22 cellular contexts compared by ENCODE assay signal in genomic region chr20:35801865-35802264, GRCh38. TPM values are rescaled to one million over a fixed set of nuclear protein-coding genes. Genes with fewer than 3 reads are reported as not detected.
DNase-seq lines count a peak whose midpoint lies in the region; ATAC-seq and TF ChIP-seq lines count a peak whose summit lies in the region.
"Had no signal": no experiment of that assay in that cellular context is flagged by ENCODE, and none has a peak within 500 bp of the region (broad histone marks: within the 10 kb centered on the region; RNA-seq: fewer than 3 reads in every experiment).

No MANE protein-coding gene starts in this region.

- H3K9me3 ChIP-seq in T-helper 17 cell (ENCODE audit: control insufficient read depth, low read length, poor library complexity, severe bottlenecking) (no peaks in the 10 kb centered on the region), BE2C (no peaks in the 10 kb centered on the region)
- H3K9me3 ChIP-seq: SJSA1 had no signal

- TF ChIP-seq CTCF in natural killer cell (IDR thresholded peaks at IDR 0.05), result no peak
- TF ChIP-seq CTCF in glutamatergic neuron (IDR thresholded peaks at IDR 0.05; ENCODE audit: partially characterized antibody, unreplicated experiment), result no peak
- TF ChIP-seq CTCF in BE2C (IDR thresholded peaks at IDR 0.05; ENCODE audit: low read depth, low read length), result no peak

- H3K4me3 ChIP-seq in BE2C (ENCODE audit: low read depth, low read length), result no peak overlapping the region
- H3K4me3 ChIP-seq: hepatocyte, PC-9, SJSA1 had no signal

- H3K27me3 Mint-ChIP-seq in natural killer cell (ENCODE audit: low read depth in 2 of 2), result no peaks in the 10 kb centered on the region
- no peaks in the 10 kb centered on the region for H3K27me3 Mint-ChIP-seq in natural killer cell treated with Interleukin-12 subunit alpha and Interleukin-12 subunit beta and Interleukin-15 and Interleukin-18, amount 100 ng/mL, for 72 hours
- no peaks in the 10 kb centered on the region for H3K27me3 Mint-ChIP-seq in T-helper 17 cell
- peaks cover 4% of the 10 kb centered on the region for H3K27me3 Mint-ChIP-seq in glutamatergic neuron (ENCODE audit: unreplicated experiment)

- no peaks in the 10 kb centered on the region for H3K9me3 Mint-ChIP-seq in natural killer cell
- H3K9me3 Mint-ChIP-seq in natural killer cell treated with Interleukin-12 subunit alpha and Interleukin-12 subunit beta and Interleukin-15 and Interleukin-18, amount 100 ng/mL, for 72 hours, result no peaks in the 10 kb centered on the region
- H3K9me3 Mint-ChIP-seq in glutamatergic neuron (ENCODE audit: unreplicated experiment), result peaks cover 2% of the 10 kb centered on the region
- no peaks in the 10 kb centered on the region for H3K9me3 Mint-ChIP-seq in stimulated activated effector memory CD8-positive, alpha-beta T cell treated with anti-CD3 and anti-CD28 coated beads, Interleukin-12 subunit alpha, Interleukin-12 subunit beta, amount 100 ng/mL, for 72 hours

- H3K27me3 ChIP-seq in BE2C, result no peaks in the 10 kb centered on the region
- H3K27me3 ChIP-seq: hepatocyte, SJSA1 had no signal

- H3K27ac Mint-ChIP-seq in natural killer cell (peak overlapping the region; percentile 72 to 85), T-helper 17 cell (peak overlapping the region; percentile 79), glutamatergic neuron (ENCODE audit: unreplicated experiment) (peak overlapping the region; percentile 57)
- no peak overlapping the region for H3K27ac Mint-ChIP-seq in natural killer cell treated with Interleukin-12 subunit alpha and Interleukin-12 subunit beta and Interleukin-15 and Interleukin-18, amount 100 ng/mL, for 72 hours
- H3K27ac Mint-ChIP-seq in stimulated activated effector memory CD8-positive, alpha-beta T cell treated with anti-CD3 and anti-CD28 coated beads, Interleukin-12 subunit alpha, Interleukin-12 subunit beta, amount 100 ng/mL, for 72 hours, result peak overlapping the region; percentile 38

- peaks cover 27% of the 10 kb centered on the region for H3K36me3 ChIP-seq in BE2C

- ATAC-seq in natural killer cell (no peak), T-helper 17 cell (no peak), GM19324 (IDR thresholded peaks at IDR 0.05; ENCODE audit: low FRiP score, unreplicated experiment) (no peak)
- ATAC-seq in natural killer cell treated with Interleukin-12 subunit alpha and Interleukin-12 subunit beta and Interleukin-15 and Interleukin-18, amount 100 ng/mL, for 72 hours, result no peak
- no peak for ATAC-seq in stimulated activated effector memory CD8-positive, alpha-beta T cell treated with anti-CD3 and anti-CD28 coated beads, Interleukin-12 subunit alpha, Interleukin-12 subunit beta, amount 100 ng/mL, for 72 hours

- DNase-seq in natural killer cell, result no peak
- DNase-seq in natural killer cell treated with Interleukin-12 subunit alpha and Interleukin-12 subunit beta and Interleukin-15 and Interleukin-18, amount 100 ng/mL, for 72 hours (ENCODE audit: low spot score), result no peak
- DNase-seq in T-helper 17 cell, result no peak
- DNase-seq in glutamatergic neuron, result no peak
- no peak for DNase-seq in stimulated activated effector memory CD8-positive, alpha-beta T cell treated with anti-CD3 and anti-CD28 coated beads, Interleukin-12 subunit alpha, Interleukin-12 subunit beta, amount 100 ng/mL, for 72 hours (ENCODE audit: low spot score in 2 of 2)
- DNase-seq in activated CD4-positive, CD25-positive, alpha-beta regulatory T cell treated with anti-CD3 and anti-CD28 coated beads, Interleukin-2, amount 50 U/mL, for 72 hours, result no peak
- DNase-seq in BE2C, result no peak
- DNase-seq: amygdala; caudate nucleus; DND-41; foreskin fibroblast; Karpas-422; NCI-H1048; NCI-H1930; NCI-H2227 treated with DMSO at 0.1 percent for 48 hours; PC-9; stimulated activated naive CD4-positive, alpha-beta T cell treated with Interleukin-2 at 50 U/mL for 16 hours; T-helper 2 cell; trophoblast cell had no signal

- no peaks in the 10 kb centered on the region for H3K4me1 ChIP-seq in BE2C
- H3K4me1 ChIP-seq: SJSA1 had no signal

- H3K4me3 Mint-ChIP-seq in natural killer cell (no peak overlapping the region), T-helper 17 cell (no peak overlapping the region), glutamatergic neuron (ENCODE audit: unreplicated experiment) (no peak overlapping the region)
- no peak overlapping the region for H3K4me3 Mint-ChIP-seq in natural killer cell treated with Interleukin-12 subunit alpha and Interleukin-12 subunit beta and Interleukin-15 and Interleukin-18, amount 100 ng/mL, for 72 hours
- no peak overlapping the region for H3K4me3 Mint-ChIP-seq in stimulated activated effector memory CD8-positive, alpha-beta T cell treated with anti-CD3 and anti-CD28 coated beads, Interleukin-12 subunit alpha, Interleukin-12 subunit beta, amount 100 ng/mL, for 72 hours

- peaks cover 5% of the 10 kb centered on the region for H3K36me3 Mint-ChIP-seq in natural killer cell
- H3K36me3 Mint-ChIP-seq in natural killer cell treated with Interleukin-12 subunit alpha and Interleukin-12 subunit beta and Interleukin-15 and Interleukin-18, amount 100 ng/mL, for 72 hours, result peaks cover 12% of the 10 kb centered on the region
- H3K36me3 Mint-ChIP-seq in T-helper 17 cell (ENCODE audit: low read depth), result peaks cover 7% of the 10 kb centered on the region
- no peaks in the 10 kb centered on the region for H3K36me3 Mint-ChIP-seq in glutamatergic neuron (ENCODE audit: unreplicated experiment)
- peaks cover 92% of the 10 kb centered on the region for H3K36me3 Mint-ChIP-seq in stimulated activated effector memory CD8-positive, alpha-beta T cell treated with anti-CD3 and anti-CD28 coated beads, Interleukin-12 subunit alpha, Interleukin-12 subunit beta, amount 100 ng/mL, for 72 hours

- H3K4me1 Mint-ChIP-seq in natural killer cell (peaks cover 20 to 23% of the 10 kb centered on the region in 2 donors), T-helper 17 cell (peaks cover 14% of the 10 kb centered on the region), glutamatergic neuron (ENCODE audit: low read depth, unreplicated experiment) (peaks cover 11% of the 10 kb centered on the region)
- peaks cover 12 to 14% of the 10 kb centered on the region in 2 donors for H3K4me1 Mint-ChIP-seq in natural killer cell treated with Interleukin-12 subunit alpha and Interleukin-12 subunit beta and Interleukin-15 and Interleukin-18, amount 100 ng/mL, for 72 hours (ENCODE audit: low read depth in 2 of 2)
- peaks cover 12% of the 10 kb centered on the region for H3K4me1 Mint-ChIP-seq in stimulated activated effector memory CD8-positive, alpha-beta T cell treated with anti-CD3 and anti-CD28 coated beads, Interleukin-12 subunit alpha, Interleukin-12 subunit beta, amount 100 ng/mL, for 72 hours

- intact Hi-C loops in natural killer cell (cut with micrococcal nuclease), result no loop called here

RNA-seq across cellular contexts. Expression of gene PHF20, which starts 30.1 kb away (rescaled TPM):
- total RNA-seq in natural killer cell, result 100 to 1,000 TPM; 151 to 165 (median 161) TPM
- 10 to 100 TPM; 60.4 to 88.6 TPM for total RNA-seq in natural killer cell treated with Interleukin-12 subunit alpha and Interleukin-12 subunit beta and Interleukin-15 and Interleukin-18, amount 100 ng/mL, for 72 hours
- total RNA-seq in T-helper 17 cell, result 100 to 1,000 TPM; 121 to 129 TPM
- 76.1 TPM for total RNA-seq in glutamatergic neuron (ENCODE audit: unreplicated experiment)
- polyA plus RNA-seq in BE2C (2012; ENCODE audit: insufficient read depth, insufficient read length, low read depth), result 17.6 TPM

RNA-seq across cellular contexts. Expression of gene RBM39, which starts 59.8 kb away (rescaled TPM):
- 1,000 to 10,000 TPM; 1,431 to 1,555 (median 1,445) TPM for total RNA-seq in natural killer cell
- total RNA-seq in natural killer cell treated with Interleukin-12 subunit alpha and Interleukin-12 subunit beta and Interleukin-15 and Interleukin-18, amount 100 ng/mL, for 72 hours, result 100 to 1,000 TPM; 404 to 438 TPM
- 1,000 to 10,000 TPM; 1,047 to 1,109 TPM for total RNA-seq in T-helper 17 cell
- total RNA-seq in glutamatergic neuron (ENCODE audit: unreplicated experiment), result 358 TPM
- 283 TPM for polyA plus RNA-seq in BE2C (2012; ENCODE audit: insufficient read depth, insufficient read length, low read depth)

Comparison
In these comparisons a context has a peak if more than half of its experiments do, and no peak if none do; other contexts are left out.
1. H3K27ac Mint-ChIP-seq: peak in natural killer cell (2 of 2), T-helper 17 cell (single experiment), glutamatergic neuron (single experiment) and stimulated activated effector memory CD8-positive, alpha-beta T cell treated with anti-CD3 and anti-CD28 coated beads, Interleukin-12 subunit alpha, Interleukin-12 subunit beta, amount 100 ng/mL, for 72 hours (single experiment); none in natural killer cell treated with Interleukin-12 subunit alpha and Interleukin-12 subunit beta and Interleukin-15 and Interleukin-18, amount 100 ng/mL, for 72 hours (0 of 2).